ENCODE assay signal across 9 cellular contexts in genomic region chr6:131924881-131925474, GRCh38. TPM values are rescaled to one million over a fixed set of nuclear protein-coding genes. Genes with fewer than 3 reads are reported as not detected.
DNase-seq lines count a peak whose midpoint lies in the region; ATAC-seq, FAIRE-seq and TF ChIP-seq lines count a peak whose summit lies in the region.
"Had no signal": no experiment of that assay in that cellular context is flagged by ENCODE, and none has a peak within 500 bp of the region (broad histone marks: within the 10 kb centered on the region; RNA-seq: fewer than 3 reads in every experiment).

No MANE protein-coding gene starts in this region.

- TF ChIP-seq POLR2A in A549 (IDR thresholded peaks at IDR 0.05; ENCODE audit: low read length): no peak

- no peaks in the 10 kb centered on the region for H3K27me3 Mint-ChIP-seq in GM23338 (ENCODE audit: insufficient read depth, low read depth, poor library complexity)

- H3K27ac ChIP-seq in A549 (no peak overlapping the region), GM23338 (ENCODE audit: low read depth) (no peak overlapping the region), foreskin keratinocyte (no peak overlapping the region), smooth muscle cell (ENCODE audit: low read depth) (no peak overlapping the region)

- no peak overlapping the region for H3K4me3 ChIP-seq in A549
- no peak overlapping the region for H3K4me3 ChIP-seq in GM23338
- H3K4me3 ChIP-seq in smooth muscle cell: no peak overlapping the region

- DNase-seq in A549 (ENCODE audit: low read depth in 1 of 2, low spot score in 1 of 2) (peak; percentile 27 to 44), GM23338 (ENCODE audit: low spot score) (peak; percentile 53), RPMI7951 (ENCODE audit: low read depth) (peak; percentile 67), foreskin keratinocyte (peak in 1 of 2 donors; percentile 41), smooth muscle cell (lab: John Stamatoyannopoulos, UW; ENCODE audit: unreplicated experiment) (no peak)

- H3K36me3 ChIP-seq in GM23338 (ENCODE audit: insufficient read depth): no peaks in the 10 kb centered on the region
- H3K36me3 ChIP-seq in smooth muscle cell (ENCODE audit: low read depth): no peaks in the 10 kb centered on the region

- H3K9ac ChIP-seq in smooth muscle cell (ENCODE audit: low read depth): no peak overlapping the region

- H3K4me1 Mint-ChIP-seq in GM23338: peaks cover 2% of the 10 kb centered on the region; the same call in 1 of the 3 replicates

- no peak overlapping the region for H3K4me2 ChIP-seq in A549
- no peak overlapping the region for H3K4me2 ChIP-seq in GM23338
- H3K4me2 ChIP-seq in smooth muscle cell: no peak overlapping the region

- no peaks in the 10 kb centered on the region for H3K9me2 ChIP-seq in GM23338 (ENCODE audit: insufficient read depth)

- H4K20me1 ChIP-seq in GM23338 (replicated peaks; ENCODE audit: insufficient read depth): peaks cover 8% of the 10 kb centered on the region
- H4K20me1 ChIP-seq in smooth muscle cell (ENCODE audit: low read depth): no peaks in the 10 kb centered on the region

- WGBS in A549 (ENCODE audit: missing lambda C conversion rate): under 1% methylated on average over 4 of the region's 4 CpGs
- WGBS in smooth muscle cell (ENCODE audit: low lambda C conversion rate): 57% methylated on average over 4 of the region's 4 CpGs

- TF ChIP-seq RAD21 in A549 (conservative IDR thresholded peaks at IDR 0.05 in 1 of 2, IDR thresholded peaks at IDR 0.05 in 1 of 2): peak; percentile 79 to 84

- peaks cover 3% of the 10 kb centered on the region; the same call in 2 of the 3 replicates for H3K36me3 Mint-ChIP-seq in GM23338 (ENCODE audit: low read depth)

- H3K27ac Mint-ChIP-seq in GM23338: no peak overlapping the region

- POLR2A ChIA-PET in A549 (lab: Yijun Ruan, JAX): interaction anchor here (1.1 kb wide), 1 partner anchor 373 kb away, joined by 3 read pairs; no protein-coding TSS in a partner anchor

- peaks cover 8% of the 10 kb centered on the region; the same call in 2 of the 3 replicates for H3K9me3 ChIP-seq in A549
- no peaks in the 10 kb centered on the region for H3K9me3 ChIP-seq in smooth muscle cell (replicated peaks; ENCODE audit: low read depth)

- no peak overlapping the region for H2AFZ ChIP-seq in GM23338
- H2AFZ ChIP-seq in smooth muscle cell (ENCODE audit: low read depth): peak overlapping the region; percentile 46

- TF ChIP-seq EP300 in A549 (IDR thresholded peaks at IDR 0.05): no peak

- ATAC-seq in A549 (peak; percentile 73 to 79; a peak in 4 of 6 replicates), GM23338 (no peak), foreskin keratinocyte (peak; percentile 62), GM18498 (IDR thresholded peaks at IDR 0.05; ENCODE audit: unreplicated experiment) (no peak), HG03442 (IDR thresholded peaks at IDR 0.05; ENCODE audit: unreplicated experiment) (no peak), GM21447 (IDR thresholded peaks at IDR 0.05; ENCODE audit: unreplicated experiment) (no peak)

- H3K9me3 Mint-ChIP-seq in GM23338: peaks cover 5% of the 10 kb centered on the region; the same call in 2 of the 3 replicates

- no peak for FAIRE-seq in A549 (lab: Jason Lieb, UNC)
- FAIRE-seq: GM18507 had no signal

- no peaks in the 10 kb centered on the region; the same call in none of the 2 replicates for H3K79me2 ChIP-seq in GM23338 (replicated peaks; ENCODE audit: insufficient read depth)
- H3K79me2 ChIP-seq in smooth muscle cell (ENCODE audit: low read depth): no peaks in the 10 kb centered on the region

- H3K27me3 ChIP-seq in GM23338 (ENCODE audit: insufficient read depth) (no peaks in the 10 kb centered on the region), foreskin keratinocyte (no peaks in the 10 kb centered on the region), smooth muscle cell (ENCODE audit: low read depth) (no peaks in the 10 kb centered on the region)

- peak; percentile 74 for TF ChIP-seq CTCF in A549 (IDR thresholded peaks at IDR 0.05)
- TF ChIP-seq CTCF in GM23338 (conservative IDR thresholded peaks at IDR 0.05; ENCODE audit: low read depth in 2 of 2): peak; percentile 61 to 68
- peak; percentile 82 for TF ChIP-seq CTCF in foreskin keratinocyte (conservative IDR thresholded peaks at IDR 0.05)
- TF ChIP-seq CTCF in smooth muscle cell (IDR thresholded peaks at IDR 0.05; ENCODE audit: borderline replicate concordance, insufficient read depth, poor library complexity, severe bottlenecking): peak; percentile 66

- CTCF ChIA-PET in A549 (lab: Yijun Ruan, JAX): interaction anchor here (0.6 to 5.1 kb wide), 55 partner anchors 8 to 591 kb away, joined by 3 to 35 read pairs (median 3); partner anchors contain the start of gene CCN2

- no peak overlapping the region for H3K4me3 Mint-ChIP-seq in GM23338

- H3K4me1 ChIP-seq in A549: 0 out of 3 replicates have a peak, but pooled peaks cover 3% of the 10 kb centered on the region
- H3K4me1 ChIP-seq in GM23338 (ENCODE audit: insufficient read depth): no peaks in the 10 kb centered on the region
- H3K4me1 ChIP-seq in foreskin keratinocyte: no peaks in the 10 kb centered on the region
- no peaks in the 10 kb centered on the region for H3K4me1 ChIP-seq in smooth muscle cell (ENCODE audit: low read depth)

- H3F3A ChIP-seq in GM23338 (replicated peaks; ENCODE audit: low read depth) (peaks cover 2% of the 10 kb centered on the region), smooth muscle cell (ENCODE audit: low read depth) (no peaks in the 10 kb centered on the region)

TF ChIP-seq in A549, 52 proteins besides CTCF, POLR2A, EP300 and RAD21:
- TF ChIP-seq SMC3 (IDR thresholded peaks at IDR 0.05) (peak; percentile 77), USF2 (IDR thresholded peaks at IDR 0.05) (no peak)
TF ChIP-seq in A549: peak in this region for 1.

TF ChIP-seq in GM23338, 12 proteins besides CTCF, POLR2A, EP300 and RAD21 (continues in another document):
- TF ChIP-seq EZH2phosphoT487 (IDR thresholded peaks at IDR 0.05; ENCODE audit: unreplicated experiment) (no peak), EZH2 (IDR thresholded peaks at IDR 0.05; ENCODE audit: low read depth, unreplicated experiment) (no peak), STAT1 (IDR thresholded peaks at IDR 0.05; ENCODE audit: unreplicated experiment) (no peak)

RNA-seq across cellular contexts. Expression of gene CCN2, which starts 26.2 kb away (rescaled TPM):
- polyA plus RNA-seq in A549 (2011; rRNA removed) (89.9 and 103 TPM in 2 replicates), A549 (2017; fragmentation: RNase III; extraction: RNeasy Plus Mini Kit Qiagen cat#74134 plus additional on column Dnase treatment) (32.0 to 47.4 TPM (median 40.5 TPM) in 3 replicates), GM23338 (2016; fragmentation: Nextera tagmentation; extraction: Ambion mirVana) (113 and 128 TPM in 2 replicates), foreskin keratinocyte (46.4 and 53.1 TPM in 2 replicates), smooth muscle cell (1,697 and 2,448 TPM in 2 replicates)
- polyA plus RNA-seq in A549 (2012; cell fraction: cytosol; rRNA removed): 81.2 and 103 TPM in 2 replicates
- polyA plus RNA-seq in A549 (2012; cell fraction: nucleus; rRNA removed): 126 and 177 TPM in 2 replicates
- polyA minus RNA-seq in A549 (2011; rRNA and poly(A)+ RNA removed): 24.8 and 32.2 TPM in 2 replicates
- 159 and 177 TPM in 2 replicates for total RNA-seq in GM23338 (2014; rRNA removed; shearing (Covaris generic))
- 24.4 and 30.0 TPM in 2 replicates for total RNA-seq in RPMI7951 (2014; rRNA removed; shearing (Covaris generic))
- total RNA-seq in foreskin keratinocyte (57.2 and 61.1 TPM in 2 replicates), smooth muscle cell (1,180 and 1,197 TPM in 2 replicates)

Comparison
In these comparisons a context has a peak if more than half of its experiments do, and no peak if none do; other contexts are left out.
1. ATAC-seq: peak in A549 (2 of 2) and foreskin keratinocyte (single experiment); none in GM23338 (single experiment), GM18498 (single experiment), HG03442 (single experiment) and GM21447 (single experiment).
2. Peak in every context shown above with its lines, with median percentiles within 50 percentile points of each other: CTCF ChIP-seq.